ENCODE assay signal across 1 cellular context in genomic region chr13:27251166-27252088, GRCh38.
TF ChIP-seq lines count a peak whose summit lies in the region.

RPL21 (plus strand) TSS chr13:27251558; CDS start chr13:27253777, 2,219 bp downstream.

TF ChIP-seq in HepG2, 621 proteins besides CTCF, POLR2A, EP300 and RAD21 (continued from another document and continues in another):
- TF ChIP-seq SNAPC5 (CRISPR knock-in tag; IDR thresholded peaks at IDR 0.05; ENCODE audit: borderline replicate concordance) (no peak), ZNF713 (CRISPR knock-in tag; IDR thresholded peaks at IDR 0.05) (no peak), MTA3 (CRISPR knock-in tag; IDR thresholded peaks at IDR 0.05) (no peak), ZFP90 (CRISPR knock-in tag; IDR thresholded peaks at IDR 0.05; ENCODE audit: borderline replicate concordance) (peak; percentile 68; the same call in 1 of the 2 replicates), TOE1 (CRISPR knock-in tag; IDR thresholded peaks at IDR 0.05) (no peak), SOX6 (IDR thresholded peaks at IDR 0.05) (no peak), SOX6 (CRISPR knock-in tag; IDR thresholded peaks at IDR 0.05) (peak; percentile 71), ZNF331 (CRISPR knock-in tag; IDR thresholded peaks at IDR 0.05) (peak; percentile 83), DR1 (CRISPR knock-in tag; IDR thresholded peaks at IDR 0.05) (peak; percentile 97), HNF4A (CRISPR knock-in tag; IDR thresholded peaks at IDR 0.05) (0 out of 2 replicates have a peak, but pooled peaks have one; percentile 17), GATAD1 (CRISPR knock-in tag; IDR thresholded peaks at IDR 0.05) (peak; percentile 95), MAFF (IDR thresholded peaks at IDR 0.05; ENCODE audit: low read depth, low read length) (no peak), ETS1 (CRISPR knock-in tag; IDR thresholded peaks at IDR 0.05) (no peak), ZNF749 (CRISPR knock-in tag; IDR thresholded peaks at IDR 0.05; ENCODE audit: borderline replicate concordance) (peak; percentile 77; the same call in 1 of the 2 replicates), ZBTB2 (CRISPR knock-in tag; IDR thresholded peaks at IDR 0.05; ENCODE audit: low read depth) (peak; percentile 66; the same call in 1 of the 2 replicates), KDM2A (CRISPR knock-in tag; IDR thresholded peaks at IDR 0.05; ENCODE audit: borderline replicate concordance, low read depth) (peak; percentile 95), SIX4 (CRISPR knock-in tag; IDR thresholded peaks at IDR 0.05) (no peak), SATB2 (CRISPR knock-in tag; IDR thresholded peaks at IDR 0.05) (peak; percentile 57; the same call in 1 of the 2 replicates), ZNF335 (CRISPR knock-in tag; IDR thresholded peaks at IDR 0.05) (peak; percentile 100), ZNF709 (CRISPR knock-in tag; IDR thresholded peaks at IDR 0.05) (peak; percentile 45; the same call in 1 of the 2 replicates), ZNF788 (CRISPR knock-in tag; IDR thresholded peaks at IDR 0.05; ENCODE audit: borderline replicate concordance) (no peak; the same call in 1 of the 2 replicates), ZNF605 (CRISPR knock-in tag; IDR thresholded peaks at IDR 0.05) (peak; percentile 92), PHF20 (CRISPR knock-in tag; IDR thresholded peaks at IDR 0.05) (peak; percentile 88), MIER3 (CRISPR knock-in tag; IDR thresholded peaks at IDR 0.05; ENCODE audit: borderline replicate concordance) (no peak), ZNF326 (CRISPR knock-in tag; IDR thresholded peaks at IDR 0.05; ENCODE audit: borderline replicate concordance) (no peak), SNRNP70 (IDR thresholded peaks at IDR 0.05; ENCODE audit: low read depth, low read length) (no peak), SOX5 (CRISPR knock-in tag; IDR thresholded peaks at IDR 0.05; ENCODE audit: borderline replicate concordance) (peak; percentile 44; the same call in 1 of the 2 replicates), PCBP2 (optimal IDR thresholded peaks at IDR 0.05; ENCODE audit: low read depth, low read length, poor library complexity, severe bottlenecking) (no peak), IKZF4 (CRISPR knock-in tag; IDR thresholded peaks at IDR 0.05; ENCODE audit: borderline replicate concordance, low read depth, not compliant biosample characterization) (peak; percentile 83), ZSCAN20 (CRISPR knock-in tag; IDR thresholded peaks at IDR 0.05; ENCODE audit: borderline replicate concordance) (no peak), ZFYVE20 (CRISPR knock-in tag; IDR thresholded peaks at IDR 0.05; ENCODE audit: borderline replicate concordance, low read depth) (no peak), DDIT3 (CRISPR knock-in tag; IDR thresholded peaks at IDR 0.05) (no peak), CBX1 (IDR thresholded peaks at IDR 0.05; ENCODE audit: low read depth) (peak; percentile 38), FOXA3 (CRISPR knock-in tag; IDR thresholded peaks at IDR 0.05) (peak; percentile 23; the same call in 1 of the 2 replicates), ASH2L (IDR thresholded peaks at IDR 0.05; ENCODE audit: insufficient read length, low read depth, low read length) (peak; percentile 94), ZNF782 (CRISPR knock-in tag; IDR thresholded peaks at IDR 0.05; ENCODE audit: borderline replicate concordance) (peak; percentile 87), ZNF138 (CRISPR knock-in tag; IDR thresholded peaks at IDR 0.05; ENCODE audit: low read depth) (peak; percentile 61; the same call in 1 of the 2 replicates), ZFP62 (CRISPR knock-in tag; IDR thresholded peaks at IDR 0.05) (no peak), ATAD3A (CRISPR knock-in tag; IDR thresholded peaks at IDR 0.05) (0 out of 2 replicates have a peak, but pooled peaks have one; percentile 36), REL (CRISPR knock-in tag; conservative IDR thresholded peaks at IDR 0.05) (peak; percentile 82; the same call in 1 of the 2 replicates), KLF12 (CRISPR knock-in tag; IDR thresholded peaks at IDR 0.05; ENCODE audit: borderline replicate concordance) (peak; percentile 35; the same call in 1 of the 2 replicates), ZNF317 (CRISPR knock-in tag; IDR thresholded peaks at IDR 0.05) (no peak), SIN3A (IDR thresholded peaks at IDR 0.05; ENCODE audit: borderline replicate concordance, low read depth, low read length) (no peak; the same call in 1 of the 2 replicates), ZNF282 (IDR thresholded peaks at IDR 0.05; ENCODE audit: partially characterized antibody) (no peak), ZNF460 (CRISPR knock-in tag; IDR thresholded peaks at IDR 0.05; ENCODE audit: borderline replicate concordance) (no peak), ZNF652 (CRISPR knock-in tag; IDR thresholded peaks at IDR 0.05; ENCODE audit: borderline replicate concordance, low read depth) (no peak), ZNF7 (CRISPR knock-in tag; IDR thresholded peaks at IDR 0.05) (peak; percentile 12; the same call in 1 of the 2 replicates), ZNF136 (CRISPR knock-in tag; IDR thresholded peaks at IDR 0.05; ENCODE audit: low read depth) (0 out of 2 replicates have a peak, but pooled peaks have one; percentile 54), TRIM24 (CRISPR knock-in tag; IDR thresholded peaks at IDR 0.05) (no peak), SMAD1 (CRISPR knock-in tag; IDR thresholded peaks at IDR 0.05; ENCODE audit: borderline replicate concordance, low read depth) (no peak), ZNF546 (CRISPR knock-in tag; conservative IDR thresholded peaks at IDR 0.05) (no peak), HOXA3 (CRISPR knock-in tag; IDR thresholded peaks at IDR 0.05) (peak; percentile 100), MED1 (CRISPR knock-in tag; IDR thresholded peaks at IDR 0.05) (peak; percentile 72), MTF1 (CRISPR knock-in tag; IDR thresholded peaks at IDR 0.05) (peak; percentile 77; the same call in 1 of the 2 replicates), MBD4 (IDR thresholded peaks at IDR 0.05; ENCODE audit: borderline replicate concordance, low read length) (no peak), CAMTA2 (CRISPR knock-in tag; IDR thresholded peaks at IDR 0.05; ENCODE audit: borderline replicate concordance) (peak; percentile 85; the same call in 1 of the 2 replicates), ZFP36L1 (CRISPR knock-in tag; IDR thresholded peaks at IDR 0.05) (peak; percentile 36; the same call in 1 of the 2 replicates), ZSCAN22 (CRISPR knock-in tag; IDR thresholded peaks at IDR 0.05) (0 out of 2 replicates have a peak, but pooled peaks have one; percentile 23), MED8 (CRISPR knock-in tag; IDR thresholded peaks at IDR 0.05; ENCODE audit: insufficient replicate concordance) (peak; percentile 63), RXRA (CRISPR knock-in tag; IDR thresholded peaks at IDR 0.05) (peak; percentile 75; the same call in 1 of the 2 replicates), FOXO4 (CRISPR knock-in tag; conservative IDR thresholded peaks at IDR 0.05) (0 out of 2 replicates have a peak, but pooled peaks have one; percentile 57), PHB2 (IDR thresholded peaks at IDR 0.05; ENCODE audit: partially characterized antibody) (no peak), XRCC5 (optimal IDR thresholded peaks at IDR 0.05; ENCODE audit: low read length) (peak; percentile 69)
- TF ChIP-seq, protein P1, sequence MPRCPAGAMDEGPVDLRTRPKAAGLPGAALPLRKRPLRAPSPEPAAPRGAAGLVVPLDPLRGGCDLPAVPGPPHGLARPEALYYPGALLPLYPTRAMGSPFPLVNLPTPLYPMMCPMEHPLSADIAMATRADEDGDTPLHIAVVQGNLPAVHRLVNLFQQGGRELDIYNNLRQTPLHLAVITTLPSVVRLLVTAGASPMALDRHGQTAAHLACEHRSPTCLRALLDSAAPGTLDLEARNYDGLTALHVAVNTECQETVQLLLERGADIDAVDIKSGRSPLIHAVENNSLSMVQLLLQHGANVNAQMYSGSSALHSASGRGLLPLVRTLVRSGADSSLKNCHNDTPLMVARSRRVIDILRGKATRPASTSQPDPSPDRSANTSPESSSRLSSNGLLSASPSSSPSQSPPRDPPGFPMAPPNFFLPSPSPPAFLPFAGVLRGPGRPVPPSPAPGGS (CRISPR knock-in tag; IDR thresholded peaks at IDR 0.05) = 0 out of 2 replicates have a peak, but pooled peaks have one; percentile 59
- TF ChIP-seq, protein P2, sequence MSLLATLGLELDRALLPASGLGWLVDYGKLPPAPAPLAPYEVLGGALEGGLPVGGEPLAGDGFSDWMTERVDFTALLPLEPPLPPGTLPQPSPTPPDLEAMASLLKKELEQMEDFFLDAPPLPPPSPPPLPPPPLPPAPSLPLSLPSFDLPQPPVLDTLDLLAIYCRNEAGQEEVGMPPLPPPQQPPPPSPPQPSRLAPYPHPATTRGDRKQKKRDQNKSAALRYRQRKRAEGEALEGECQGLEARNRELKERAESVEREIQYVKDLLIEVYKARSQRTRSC (CRISPR knock-in tag; IDR thresholded peaks at IDR 0.05; ENCODE audit: low read depth) = 0 out of 2 replicates have a peak, but pooled peaks have one; percentile 37
- TF ChIP-seq, protein P3, sequence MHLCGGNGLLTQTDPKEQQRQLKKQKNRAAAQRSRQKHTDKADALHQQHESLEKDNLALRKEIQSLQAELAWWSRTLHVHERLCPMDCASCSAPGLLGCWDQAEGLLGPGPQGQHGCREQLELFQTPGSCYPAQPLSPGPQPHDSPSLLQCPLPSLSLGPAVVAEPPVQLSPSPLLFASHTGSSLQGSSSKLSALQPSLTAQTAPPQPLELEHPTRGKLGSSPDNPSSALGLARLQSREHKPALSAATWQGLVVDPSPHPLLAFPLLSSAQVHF (CRISPR knock-in tag; IDR thresholded peaks at IDR 0.05) = peak; percentile 55; the same call in 1 of the 2 replicates
- TF ChIP-seq, protein P4, sequence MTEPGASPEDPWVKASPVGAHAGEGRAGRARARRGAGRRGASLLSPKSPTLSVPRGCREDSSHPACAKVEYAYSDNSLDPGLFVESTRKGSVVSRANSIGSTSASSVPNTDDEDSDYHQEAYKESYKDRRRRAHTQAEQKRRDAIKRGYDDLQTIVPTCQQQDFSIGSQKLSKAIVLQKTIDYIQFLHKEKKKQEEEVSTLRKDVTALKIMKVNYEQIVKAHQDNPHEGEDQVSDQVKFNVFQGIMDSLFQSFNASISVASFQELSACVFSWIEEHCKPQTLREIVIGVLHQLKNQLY (CRISPR knock-in tag; IDR thresholded peaks at IDR 0.05) = no peak
- TF ChIP-seq, protein P5, sequence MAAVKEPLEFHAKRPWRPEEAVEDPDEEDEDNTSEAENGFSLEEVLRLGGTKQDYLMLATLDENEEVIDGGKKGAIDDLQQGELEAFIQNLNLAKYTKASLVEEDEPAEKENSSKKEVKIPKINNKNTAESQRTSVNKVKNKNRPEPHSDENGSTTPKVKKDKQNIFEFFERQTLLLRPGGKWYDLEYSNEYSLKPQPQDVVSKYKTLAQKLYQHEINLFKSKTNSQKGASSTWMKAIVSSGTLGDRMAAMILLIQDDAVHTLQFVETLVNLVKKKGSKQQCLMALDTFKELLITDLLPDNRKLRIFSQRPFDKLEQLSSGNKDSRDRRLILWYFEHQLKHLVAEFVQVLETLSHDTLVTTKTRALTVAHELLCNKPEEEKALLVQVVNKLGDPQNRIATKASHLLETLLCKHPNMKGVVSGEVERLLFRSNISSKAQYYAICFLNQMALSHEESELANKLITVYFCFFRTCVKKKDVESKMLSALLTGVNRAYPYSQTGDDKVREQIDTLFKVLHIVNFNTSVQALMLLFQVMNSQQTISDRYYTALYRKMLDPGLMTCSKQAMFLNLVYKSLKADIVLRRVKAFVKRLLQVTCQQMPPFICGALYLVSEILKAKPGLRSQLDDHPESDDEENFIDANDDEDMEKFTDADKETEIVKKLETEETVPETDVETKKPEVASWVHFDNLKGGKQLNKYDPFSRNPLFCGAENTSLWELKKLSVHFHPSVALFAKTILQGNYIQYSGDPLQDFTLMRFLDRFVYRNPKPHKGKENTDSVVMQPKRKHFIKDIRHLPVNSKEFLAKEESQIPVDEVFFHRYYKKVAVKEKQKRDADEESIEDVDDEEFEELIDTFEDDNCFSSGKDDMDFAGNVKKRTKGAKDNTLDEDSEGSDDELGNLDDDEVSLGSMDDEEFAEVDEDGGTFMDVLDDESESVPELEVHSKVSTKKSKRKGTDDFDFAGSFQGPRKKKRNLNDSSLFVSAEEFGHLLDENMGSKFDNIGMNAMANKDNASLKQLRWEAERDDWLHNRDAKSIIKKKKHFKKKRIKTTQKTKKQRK (IDR thresholded peaks at IDR 0.05; ENCODE audit: low read length) = no peak
- TF ChIP-seq, protein P6, sequence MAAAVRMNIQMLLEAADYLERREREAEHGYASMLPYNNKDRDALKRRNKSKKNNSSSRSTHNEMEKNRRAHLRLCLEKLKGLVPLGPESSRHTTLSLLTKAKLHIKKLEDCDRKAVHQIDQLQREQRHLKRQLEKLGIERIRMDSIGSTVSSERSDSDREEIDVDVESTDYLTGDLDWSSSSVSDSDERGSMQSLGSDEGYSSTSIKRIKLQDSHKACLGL (CRISPR knock-in tag; IDR thresholded peaks at IDR 0.05) = peak; percentile 91
